ENCODE assay signal across 10 cellular contexts in the genomic region with DNA sequence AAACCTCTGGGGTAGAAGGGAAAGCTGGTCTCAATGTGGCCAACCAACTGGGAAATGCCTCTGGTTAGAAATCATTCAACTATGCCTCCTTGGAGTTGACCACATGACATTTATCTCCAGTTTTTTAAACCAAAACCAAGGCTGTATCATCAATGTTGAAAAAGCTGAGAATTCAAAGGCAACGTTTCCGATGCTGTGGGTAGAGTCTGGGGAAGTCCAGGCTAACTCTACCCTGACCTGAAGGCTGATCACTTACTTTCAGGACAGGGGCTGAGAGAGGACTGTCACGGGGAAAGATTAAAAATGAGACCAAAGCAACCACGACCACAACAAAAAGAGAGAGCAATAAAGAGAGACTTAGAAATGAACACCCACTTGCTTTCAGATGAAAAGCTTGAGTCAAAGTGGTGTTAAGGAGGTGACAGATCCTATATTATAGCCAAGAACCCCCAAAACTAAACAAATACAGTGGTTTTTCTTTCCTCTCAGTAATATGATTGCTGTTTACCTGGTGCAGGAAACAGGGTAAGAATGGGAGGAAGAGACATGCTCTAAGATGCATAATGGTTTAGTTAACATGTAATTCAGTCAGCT.
DNase-seq lines count a peak whose midpoint lies in the region; ATAC-seq and TF ChIP-seq lines count a peak whose summit lies in the region.
"Had no signal": no experiment of that assay in that cellular context is flagged by ENCODE, and none has a peak within 500 bp of the region (broad histone marks: within the 10 kb centered on the region; RNA-seq: fewer than 3 reads in every experiment).

No MANE protein-coding gene starts in this region.

- no peaks in the 10 kb centered on the region for H3K36me3 Mint-ChIP-seq in endodermal cell (ENCODE audit: low read depth)

- 87 to 93% methylated on average over 2 to 4 of the region's 4 CpGs for WGBS in endodermal cell (ENCODE audit: insufficient coverage in 1 of 2, insufficient read length in 1 of 2), 2 experiments

- no peaks in the 10 kb centered on the region for H3K9me3 Mint-ChIP-seq in endodermal cell

- H3K9ac ChIP-seq in endodermal cell (ENCODE audit: extremely low read depth, low read length, poor library complexity, severe bottlenecking), result no peak overlapping the region

- H3K4me1 ChIP-seq in endodermal cell (ENCODE audit: control insufficient read depth, insufficient read depth, low read length), result peaks cover 9% of the 10 kb centered on the region
- H3K4me1 ChIP-seq: colonic mucosa had no signal

- no peaks in the 10 kb centered on the region for H3K27me3 ChIP-seq in endodermal cell (ENCODE audit: control insufficient read depth, insufficient read depth, low read length, poor library complexity, severe bottlenecking)
- H3K27me3 ChIP-seq: colonic mucosa had no signal

- no peak overlapping the region for H3K4me3 Mint-ChIP-seq in endodermal cell

- DNase-seq in astrocyte of the spinal cord (ENCODE audit: low read depth, low spot score) (peak; percentile 7), NCI-H1105 (lab: John Stamatoyannopoulos, UW) (no peak), middle frontal gyrus (ENCODE audit: extremely low spot score, low spot score) (no peak), NCI-H1930 (lab: John Stamatoyannopoulos, UW) (no peak), endodermal cell (no peak)
- DNase-seq: colonic mucosa had no signal

- H3K27ac ChIP-seq in endodermal cell (ENCODE audit: low read depth, low read length), result no peak overlapping the region
- H3K27ac ChIP-seq: colonic mucosa had no signal

- H3K9me3 ChIP-seq in endodermal cell (ENCODE audit: control insufficient read depth, low read length), result no peaks in the 10 kb centered on the region
- H3K9me3 ChIP-seq: colonic mucosa had no signal

- no peak overlapping the region for H3K27ac Mint-ChIP-seq in endodermal cell

- H3K36me3 ChIP-seq in endodermal cell (ENCODE audit: control insufficient read depth, insufficient read depth, low read length), result no peaks in the 10 kb centered on the region
- H3K36me3 ChIP-seq: colonic mucosa had no signal

- no peaks in the 10 kb centered on the region for H3K27me3 Mint-ChIP-seq in endodermal cell (ENCODE audit: insufficient read depth)

- in situ Hi-C loops in astrocyte of the spinal cord (cut with HindIII; ENCODE audit: low sequenced_read_pairs), result no loop called here

- ATAC-seq in GM18498 (IDR thresholded peaks at IDR 0.05; ENCODE audit: unreplicated experiment) (peak; percentile 88), GM19463 (IDR thresholded peaks at IDR 0.05; ENCODE audit: unreplicated experiment) (peak; percentile 94), HG03135 (IDR thresholded peaks at IDR 0.05; ENCODE audit: unreplicated experiment) (peak; percentile 83)
- ATAC-seq: left lobe of liver had no signal

- no peak for TF ChIP-seq CTCF in astrocyte of the spinal cord (IDR thresholded peaks at IDR 0.05; ENCODE audit: low read depth, low read length)
- TF ChIP-seq CTCF in endodermal cell (conservative IDR thresholded peaks at IDR 0.05), result no peak

- peaks cover 24% of the 10 kb centered on the region for H3K4me1 Mint-ChIP-seq in endodermal cell

- H3K4me3 ChIP-seq in astrocyte of the spinal cord (ENCODE audit: low read depth, low read length) (no peak overlapping the region), endodermal cell (ENCODE audit: low read length) (no peak overlapping the region)
- H3K4me3 ChIP-seq: colonic mucosa had no signal
